Comparison of ENCODE assay signal across 32 cellular contexts in genomic region chr2:35819053-35819452, GRCh38.
"Had no signal": no experiment of that assay in that cellular context is flagged by ENCODE, and none has a peak within 500 bp of the region (broad histone marks: within the 10 kb centered on the region; RNA-seq: fewer than 3 reads in every experiment).

No MANE protein-coding gene starts in this region.

- H3K9me3 Mint-ChIP-seq: activated CD4-positive, alpha-beta memory T cell treated with anti-CD3 and anti-CD28 coated beads for 36 hours; activated CD4-positive, alpha-beta T cell treated with anti-CD3 and anti-CD28 coated beads, Interleukin-2, amount 10 ng/mL, durations not matched to agents 24 days and 14 days; activated naive CD4-positive, alpha-beta T cell treated with anti-CD3 and anti-CD28 coated beads for 36 hours; activated naive CD4-positive, alpha-beta T cell treated with anti-CD3 and anti-CD28 coated beads, Interleukin-2, amount 50 U/mL, for 24 hours; activated naive CD8-positive, alpha-beta T cell treated with anti-CD3 and anti-CD28 coated beads for 36 hours; activated naive CD8-positive, alpha-beta T cell treated with anti-CD3 and anti-CD28 coated beads, Interleukin-2, amount 50 U/mL, for 24 hours; activated T-helper 1 cell treated with anti-CD3 and anti-CD28 coated beads, Interleukin-12 subunit alpha, Interleukin-12 subunit beta, Interleukin-2, Interleukin-4 antibody, amounts not matched to agents 30 ng/mL and 10 ng/mL and 1 ng/mL, durations not matched to agents 14 hours and 24 hours and 36 hours; activated T-helper 2 cell treated with anti-CD3 and anti-CD28 coated beads, Interferon-gamma antibody, Interleukin-2, Interleukin-4, amounts not matched to agents 10 μg/mL and 5 μg/mL and 100 μg/mL, durations not matched to agents 14 hours and 24 hours and 36 hours; effector memory CD8-positive, alpha-beta T cell had no signal

- H3K36me3 Mint-ChIP-seq: activated CD4-positive, alpha-beta memory T cell treated with anti-CD3 and anti-CD28 coated beads for 36 hours; activated CD8-positive, alpha-beta memory T cell treated with anti-CD3 and anti-CD28 coated beads, Interleukin-2, amount 10 ng/mL, durations not matched to agents 7 days and 5 days; activated naive CD4-positive, alpha-beta T cell treated with anti-CD3 and anti-CD28 coated beads, Interleukin-2, amount 50 U/mL, for 24 hours; activated naive CD8-positive, alpha-beta T cell treated with anti-CD3 and anti-CD28 coated beads for 36 hours had no signal

- DNase-seq: activated CD4-positive, alpha-beta memory T cell treated with anti-CD3 and anti-CD28 coated beads for 36 hours; activated CD4-positive, alpha-beta T cell treated with anti-CD3 and anti-CD28 coated beads for 36 hours; activated CD4-positive, alpha-beta T cell treated with anti-CD3 and anti-CD28 coated beads, Interleukin-2, amount 10 ng/mL, durations not matched to agents 24 days and 14 days; activated CD4-positive, CD25-positive, alpha-beta regulatory T cell; activated CD4-positive, CD25-positive, alpha-beta regulatory T cell treated with anti-CD3 and anti-CD28 coated beads, Interleukin-2, amount 50 U/mL, for 72 hours; activated CD8-positive, alpha-beta memory T cell treated with anti-CD3 and anti-CD28 coated beads, Interleukin-2, amount 10 ng/mL, durations not matched to agents 7 days and 5 days; activated CD8-positive, alpha-beta memory T cell treated with anti-CD3 and anti-CD28 coated beads, Interleukin-2, amount 50 U/mL, for 4 hours; activated CD8-positive, alpha-beta T cell treated with anti-CD3 and anti-CD28 coated beads, Interleukin-2, amount 10 ng/mL, durations not matched to agents 7 days and 5 days; activated effector memory CD4-positive, alpha-beta T cell treated with anti-CD3 and anti-CD28 coated beads, Interleukin-2, amount 50 U/mL, for 16 hours; activated naive CD4-positive, alpha-beta T cell treated with anti-CD3 and anti-CD28 coated beads for 36 hours; activated naive CD8-positive, alpha-beta T cell treated with anti-CD3 and anti-CD28 coated beads for 36 hours; activated naive CD8-positive, alpha-beta T cell treated with anti-CD3 and anti-CD28 coated beads, Interleukin-2, amount 50 U/mL, for 24 hours; activated T-cell treated with anti-CD3 and anti-CD28 coated beads, Interleukin-2, amount 50 U/mL, for 1 hour; activated T-cell treated with anti-CD3 and anti-CD28 coated beads, Interleukin-2, amount 50 U/mL, for 48 hours; adrenal gland; amygdala; aorta; body of pancreas; caudate nucleus; cortex of kidney; dermis blood vessel endothelial cell; effector CD4-positive, alpha-beta T cell; effector memory CD8-positive, alpha-beta T cell; esophagus squamous epithelium; foreskin melanocyte; heart right ventricle; T-helper 2 cell had no signal

- H3K4me1 ChIP-seq: adrenal gland, body of pancreas, esophagus squamous epithelium, gastroesophageal sphincter, heart right ventricle had no signal

- H3K27me3 ChIP-seq: adrenal gland, body of pancreas, esophagus squamous epithelium, gastroesophageal sphincter had no signal

- H3K27ac Mint-ChIP-seq: activated CD4-positive, alpha-beta memory T cell treated with anti-CD3 and anti-CD28 coated beads for 36 hours; activated CD4-positive, alpha-beta T cell treated with anti-CD3 and anti-CD28 coated beads for 36 hours; activated CD4-positive, alpha-beta T cell treated with anti-CD3 and anti-CD28 coated beads, Interleukin-2, amount 10 ng/mL, durations not matched to agents 24 days and 14 days; activated CD8-positive, alpha-beta memory T cell treated with anti-CD3 and anti-CD28 coated beads, Interleukin-2, amount 10 ng/mL, durations not matched to agents 7 days and 5 days; activated CD8-positive, alpha-beta T cell treated with anti-CD3 and anti-CD28 coated beads, Interleukin-2, amount 10 ng/mL, durations not matched to agents 7 days and 5 days; activated naive CD4-positive, alpha-beta T cell treated with anti-CD3 and anti-CD28 coated beads for 36 hours; activated naive CD4-positive, alpha-beta T cell treated with anti-CD3 and anti-CD28 coated beads, Interleukin-2, amount 50 U/mL, for 24 hours; activated naive CD8-positive, alpha-beta T cell treated with anti-CD3 and anti-CD28 coated beads for 36 hours; activated naive CD8-positive, alpha-beta T cell treated with anti-CD3 and anti-CD28 coated beads, Interleukin-2, amount 50 U/mL, for 24 hours; activated T-helper 1 cell treated with anti-CD3 and anti-CD28 coated beads, Interleukin-12 subunit alpha, Interleukin-12 subunit beta, Interleukin-2, Interleukin-4 antibody, amounts not matched to agents 30 ng/mL and 10 ng/mL and 1 ng/mL, durations not matched to agents 14 hours and 24 hours and 36 hours; activated T-helper 2 cell treated with anti-CD3 and anti-CD28 coated beads, Interferon-gamma antibody, Interleukin-2, Interleukin-4, amounts not matched to agents 10 μg/mL and 5 μg/mL and 100 μg/mL, durations not matched to agents 14 hours and 24 hours and 36 hours; effector memory CD8-positive, alpha-beta T cell had no signal

- H3K4me1 Mint-ChIP-seq: activated CD4-positive, alpha-beta T cell treated with anti-CD3 and anti-CD28 coated beads for 36 hours; activated CD4-positive, alpha-beta T cell treated with anti-CD3 and anti-CD28 coated beads, Interleukin-2, amount 10 ng/mL, durations not matched to agents 24 days and 14 days; activated CD8-positive, alpha-beta memory T cell treated with anti-CD3 and anti-CD28 coated beads, Interleukin-2, amount 10 ng/mL, durations not matched to agents 7 days and 5 days; activated naive CD4-positive, alpha-beta T cell treated with anti-CD3 and anti-CD28 coated beads, Interleukin-2, amount 50 U/mL, for 24 hours; activated naive CD8-positive, alpha-beta T cell treated with anti-CD3 and anti-CD28 coated beads for 36 hours; activated naive CD8-positive, alpha-beta T cell treated with anti-CD3 and anti-CD28 coated beads, Interleukin-2, amount 50 U/mL, for 24 hours had no signal

- H3K27ac ChIP-seq: adrenal gland, body of pancreas, epithelial cell of prostate, esophagus squamous epithelium, gastroesophageal sphincter, heart right ventricle had no signal

- H3K4me3 Mint-ChIP-seq: activated CD4-positive, alpha-beta memory T cell treated with anti-CD3 and anti-CD28 coated beads for 36 hours; activated CD4-positive, alpha-beta T cell treated with anti-CD3 and anti-CD28 coated beads for 36 hours; activated CD4-positive, alpha-beta T cell treated with anti-CD3 and anti-CD28 coated beads, Interleukin-2, amount 10 ng/mL, durations not matched to agents 24 days and 14 days; activated CD8-positive, alpha-beta memory T cell treated with anti-CD3 and anti-CD28 coated beads, Interleukin-2, amount 10 ng/mL, durations not matched to agents 7 days and 5 days; activated CD8-positive, alpha-beta T cell treated with anti-CD3 and anti-CD28 coated beads, Interleukin-2, amount 10 ng/mL, durations not matched to agents 7 days and 5 days; activated naive CD4-positive, alpha-beta T cell treated with anti-CD3 and anti-CD28 coated beads for 36 hours; activated naive CD4-positive, alpha-beta T cell treated with anti-CD3 and anti-CD28 coated beads, Interleukin-2, amount 50 U/mL, for 24 hours; activated naive CD8-positive, alpha-beta T cell treated with anti-CD3 and anti-CD28 coated beads for 36 hours; activated naive CD8-positive, alpha-beta T cell treated with anti-CD3 and anti-CD28 coated beads, Interleukin-2, amount 50 U/mL, for 24 hours; activated T-helper 1 cell treated with anti-CD3 and anti-CD28 coated beads, Interleukin-12 subunit alpha, Interleukin-12 subunit beta, Interleukin-2, Interleukin-4 antibody, amounts not matched to agents 30 ng/mL and 10 ng/mL and 1 ng/mL, durations not matched to agents 14 hours and 24 hours and 36 hours; effector memory CD8-positive, alpha-beta T cell had no signal

- H3K36me3 ChIP-seq: adrenal gland, esophagus squamous epithelium, gastroesophageal sphincter, heart right ventricle had no signal

- H3K9me3 ChIP-seq: adrenal gland, body of pancreas, esophagus squamous epithelium, gastroesophageal sphincter, heart right ventricle had no signal

- H3K27me3 Mint-ChIP-seq: activated CD4-positive, alpha-beta T cell treated with anti-CD3 and anti-CD28 coated beads, Interleukin-2, amount 10 ng/mL, durations not matched to agents 24 days and 14 days had no signal

- H3K4me3 ChIP-seq: adrenal gland, body of pancreas, esophagus squamous epithelium, gastroesophageal sphincter, heart right ventricle had no signal

- ATAC-seq: activated CD4-positive, alpha-beta T cell treated with anti-CD3 and anti-CD28 coated beads for 36 hours; activated CD8-positive, alpha-beta memory T cell treated with anti-CD3 and anti-CD28 coated beads, Interleukin-2, amount 10 ng/mL, durations not matched to agents 7 days and 5 days; activated CD8-positive, alpha-beta T cell treated with anti-CD3 and anti-CD28 coated beads, Interleukin-2, amount 10 ng/mL, durations not matched to agents 7 days and 5 days; activated naive CD8-positive, alpha-beta T cell treated with anti-CD3 and anti-CD28 coated beads, Interleukin-2, amount 50 U/mL, for 24 hours; body of pancreas; effector memory CD8-positive, alpha-beta T cell; gastroesophageal sphincter; heart right ventricle had no signal
